27 cellular contexts compared by ENCODE assay signal in genomic region chr9:120947222-120947621, GRCh38.
"Had no signal": no experiment of that assay in that cellular context is flagged by ENCODE, and none has a peak within 500 bp of the region (broad histone marks: within the 10 kb centered on the region; RNA-seq: fewer than 3 reads in every experiment).

No MANE protein-coding gene starts in this region.

- H3K9me3 ChIP-seq: breast epithelium, esophagus muscularis mucosa, gastrocnemius medialis had no signal

- H3K27ac ChIP-seq: breast epithelium, esophagus muscularis mucosa, foreskin keratinocyte, gastrocnemius medialis had no signal

- DNase-seq: activated CD4-positive, alpha-beta memory T cell treated with anti-CD3 and anti-CD28 coated beads, Interleukin-2, amount 10 ng/mL, durations not matched to agents 7 days and 5 days; activated CD4-positive, alpha-beta T cell treated with anti-CD3 and anti-CD28 coated beads for 36 hours; activated CD4-positive, alpha-beta T cell treated with anti-CD3 and anti-CD28 coated beads, Interleukin-2, amount 10 ng/mL, durations not matched to agents 7 days and 5 days; activated CD4-positive, alpha-beta T cell treated with anti-CD3 and anti-CD28 coated beads, Interleukin-2, amount 50 U/mL, for 4 hours; activated CD4-positive, CD25-positive, alpha-beta regulatory T cell; activated CD4-positive, CD25-positive, alpha-beta regulatory T cell treated with anti-CD3 and anti-CD28 coated beads, Interleukin-2, amount 50 U/mL, for 72 hours; activated effector memory CD4-positive, alpha-beta T cell treated with Interleukin-2 at 50 U/mL for 16 hours; activated gamma-delta T cell treated with Interleukin-2 at 50 U/mL for 16 hours; activated naive CD4-positive, alpha-beta T cell treated with anti-CD3 and anti-CD28 coated beads, Interleukin-2, amount 50 U/mL, for 16 hours; activated naive CD4-positive, alpha-beta T cell treated with Interleukin-2 at 50 U/mL for 16 hours; activated T-cell treated with anti-CD3 and anti-CD28 coated beads, Interleukin-2, amount 50 U/mL, for 4 hours; amygdala; aorta; cortex of kidney; dermis blood vessel endothelial cell; effector CD4-positive, alpha-beta T cell; effector memory CD8-positive, alpha-beta T cell; erythroblast; foreskin keratinocyte; gastrocnemius medialis; T-helper 2 cell had no signal

- H3K27ac Mint-ChIP-seq: activated CD4-positive, alpha-beta memory T cell treated with anti-CD3 and anti-CD28 coated beads, Interleukin-2, amount 10 ng/mL, durations not matched to agents 7 days and 5 days; activated CD4-positive, alpha-beta T cell treated with anti-CD3 and anti-CD28 coated beads for 36 hours; activated CD4-positive, alpha-beta T cell treated with anti-CD3 and anti-CD28 coated beads, Interleukin-2, amount 10 ng/mL, durations not matched to agents 7 days and 5 days; activated naive CD8-positive, alpha-beta T cell; activated T-helper 17 cell treated with anti-CD3 and anti-CD28 coated beads, Interleukin-2, amount 50 U/mL, for 72 hours; brain; effector memory CD8-positive, alpha-beta T cell had no signal

- H3K4me3 Mint-ChIP-seq: activated CD4-positive, alpha-beta memory T cell treated with anti-CD3 and anti-CD28 coated beads, Interleukin-2, amount 10 ng/mL, durations not matched to agents 7 days and 5 days; activated CD4-positive, alpha-beta T cell treated with anti-CD3 and anti-CD28 coated beads for 36 hours; activated CD4-positive, alpha-beta T cell treated with anti-CD3 and anti-CD28 coated beads, Interleukin-2, amount 10 ng/mL, durations not matched to agents 7 days and 5 days; activated naive CD8-positive, alpha-beta T cell; activated T-cell treated with anti-CD3 and anti-CD28 coated beads, Interleukin-2, amount 50 U/mL, for 4 hours; activated T-helper 17 cell treated with anti-CD3 and anti-CD28 coated beads, Interleukin-2, amount 50 U/mL, for 72 hours; brain; central memory CD8-positive, alpha-beta T cell; effector memory CD8-positive, alpha-beta T cell had no signal

- H3K36me3 ChIP-seq: breast epithelium, esophagus muscularis mucosa, gastrocnemius medialis had no signal

- H3K36me3 Mint-ChIP-seq: activated naive CD8-positive, alpha-beta T cell; brain had no signal

- H3K4me1 Mint-ChIP-seq: activated CD4-positive, alpha-beta T cell treated with anti-CD3 and anti-CD28 coated beads for 36 hours; activated T-helper 17 cell treated with anti-CD3 and anti-CD28 coated beads, Interleukin-2, amount 50 U/mL, for 72 hours; central memory CD8-positive, alpha-beta T cell had no signal

- ATAC-seq: activated CD4-positive, alpha-beta T cell treated with anti-CD3 and anti-CD28 coated beads for 36 hours; activated T-cell treated with anti-CD3 and anti-CD28 coated beads, Interleukin-2, amount 50 U/mL, for 4 hours; activated T-helper 17 cell treated with anti-CD3 and anti-CD28 coated beads, Interleukin-2, amount 50 U/mL, for 72 hours; effector memory CD8-positive, alpha-beta T cell; foreskin keratinocyte; gastrocnemius medialis had no signal

- H3K9me3 Mint-ChIP-seq: activated CD4-positive, alpha-beta memory T cell treated with anti-CD3 and anti-CD28 coated beads, Interleukin-2, amount 10 ng/mL, durations not matched to agents 7 days and 5 days; activated CD4-positive, alpha-beta T cell treated with anti-CD3 and anti-CD28 coated beads, Interleukin-2, amount 10 ng/mL, durations not matched to agents 7 days and 5 days; activated T-cell treated with anti-CD3 and anti-CD28 coated beads, Interleukin-2, amount 50 U/mL, for 4 hours; activated T-helper 17 cell treated with anti-CD3 and anti-CD28 coated beads, Interleukin-2, amount 50 U/mL, for 72 hours; brain; central memory CD8-positive, alpha-beta T cell; effector memory CD8-positive, alpha-beta T cell had no signal

- H3K4me1 ChIP-seq: breast epithelium had no signal

- H3K27me3 Mint-ChIP-seq: activated CD4-positive, alpha-beta memory T cell treated with anti-CD3 and anti-CD28 coated beads, Interleukin-2, amount 10 ng/mL, durations not matched to agents 7 days and 5 days; activated CD4-positive, alpha-beta T cell treated with anti-CD3 and anti-CD28 coated beads for 36 hours; activated CD4-positive, alpha-beta T cell treated with anti-CD3 and anti-CD28 coated beads, Interleukin-2, amount 10 ng/mL, durations not matched to agents 7 days and 5 days; activated naive CD8-positive, alpha-beta T cell; activated T-helper 17 cell treated with anti-CD3 and anti-CD28 coated beads, Interleukin-2, amount 50 U/mL, for 72 hours; brain; central memory CD8-positive, alpha-beta T cell; effector memory CD8-positive, alpha-beta T cell had no signal

- H3K27me3 ChIP-seq: breast epithelium, esophagus muscularis mucosa, foreskin keratinocyte, gastrocnemius medialis had no signal

- H3K4me3 ChIP-seq: breast epithelium, esophagus muscularis mucosa, gastrocnemius medialis had no signal
